Comparison of ENCODE assay signal across 8 cellular contexts in the genomic region with DNA sequence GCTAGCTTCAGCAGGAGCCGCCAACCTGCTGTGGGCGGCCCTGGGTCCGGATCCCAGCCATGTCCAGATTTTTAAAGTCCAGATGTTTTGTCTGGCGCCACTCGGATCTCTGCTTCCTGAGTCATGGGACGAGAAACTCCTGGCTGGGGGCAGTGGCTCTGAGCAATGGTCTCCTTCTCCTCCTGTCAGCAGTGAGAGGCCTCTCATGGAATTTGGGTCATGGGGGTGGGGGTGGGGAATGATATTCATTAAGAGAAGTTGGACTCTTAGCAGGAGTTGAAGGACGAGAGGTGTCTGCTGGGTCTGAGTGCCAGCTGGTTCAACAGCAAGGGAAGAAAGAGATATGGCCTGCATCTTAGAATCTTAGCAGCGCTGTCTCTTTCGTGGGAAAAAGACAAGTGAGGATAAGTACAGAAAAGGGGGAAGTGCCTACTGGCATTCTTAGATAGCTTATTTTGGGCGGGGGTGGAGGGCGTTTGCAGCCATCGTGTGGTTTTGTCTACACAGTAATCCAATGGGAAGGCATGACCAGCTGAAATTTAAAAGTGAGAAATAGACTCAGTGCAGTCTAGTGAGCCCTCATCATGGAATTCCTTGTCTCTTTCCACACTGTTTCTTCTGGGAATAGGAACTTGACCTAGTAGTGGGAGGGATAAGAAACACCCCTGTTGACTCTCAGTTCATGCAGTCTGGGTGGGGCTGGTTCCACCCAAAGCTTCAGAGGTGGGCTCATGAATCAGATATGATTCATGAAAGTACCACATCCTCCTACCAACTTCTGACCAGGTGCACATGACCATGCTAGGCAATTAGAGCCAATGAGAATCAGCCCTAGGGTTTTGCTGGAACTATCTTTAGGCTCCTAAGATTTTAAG.
DNase-seq lines count a peak whose midpoint lies in the region; ATAC-seq and TF ChIP-seq lines count a peak whose summit lies in the region.

No MANE protein-coding gene starts in this region.

- intact Hi-C loops in PC-3 (cut with micrococcal nuclease), result loop anchor here (10.0 kb wide), 1 partner anchor 323 kb away; no protein-coding TSS in a partner anchor

- H4K20me1 ChIP-seq in PC-3 (ENCODE audit: low read length), result no peaks in the 10 kb centered on the region

- H3K9ac ChIP-seq in PC-3 (ENCODE audit: low read length), result no peak overlapping the region

- H3K4me3 ChIP-seq in PC-3 (ENCODE audit: low read length), result no peak overlapping the region

- POLR2A ChIA-PET in PC-3 (lab: Charles Lee; ENCODE audit: unreplicated experiment), result no interaction called here

- no peaks in the 10 kb centered on the region for H3K79me2 ChIP-seq in PC-3 (ENCODE audit: low read length)

- DNase-seq in GM04504 (ENCODE audit: low read depth) (peak; percentile 46), H4 (ENCODE audit: low spot score) (peak; percentile 53), PC-3 (peak; percentile 53), left kidney (ENCODE audit: low read depth, low spot score) (peak; percentile 46), dermis blood vessel endothelial cell (no peak), NCI-H128 (lab: John Stamatoyannopoulos, UW; ENCODE audit: unreplicated experiment) (no peak)
- DNase-seq in activated CD8-positive, alpha-beta memory T cell treated with anti-CD3 and anti-CD28 coated beads, Interleukin-2, amount 50 U/mL, for 48 hours, result no peak

- ATAC-seq in PC-3 (no peak; the same call in 1 of the 2 replicates), GM18861 (IDR thresholded peaks at IDR 0.05; ENCODE audit: unreplicated experiment) (no peak)

- no peaks in the 10 kb centered on the region for H3F3A ChIP-seq in PC-3 (ENCODE audit: low read length, unreplicated experiment)

- no peaks in the 10 kb centered on the region for H3K36me3 ChIP-seq in PC-3 (ENCODE audit: low read depth, low read length)

- no peaks in the 10 kb centered on the region for H3K4me1 ChIP-seq in PC-3 (ENCODE audit: insufficient read depth, low read length)

- no peak overlapping the region for H2AFZ ChIP-seq in PC-3 (ENCODE audit: low read length)

- H3K27ac ChIP-seq in PC-3 (ENCODE audit: low read length), result no peak overlapping the region

- no peak for TF ChIP-seq CTCF in PC-3 (conservative IDR thresholded peaks at IDR 0.05; ENCODE audit: low read depth, low read length)

- no TSS peak for BruUV-seq in PC-3 (replicated peaks; lab: Mats Ljungman, UMichigan)

- no peaks in the 10 kb centered on the region for H3K9me2 ChIP-seq in PC-3 (replicated peaks; ENCODE audit: low read length)

- no peaks in the 10 kb centered on the region for H3K9me3 ChIP-seq in PC-3 (ENCODE audit: low read length)

- CTCF ChIA-PET in PC-3 (lab: Charles Lee), result no interaction called here

- no peaks in the 10 kb centered on the region for H3K27me3 ChIP-seq in PC-3 (ENCODE audit: low read length)

- no peak overlapping the region for H3K4me2 ChIP-seq in PC-3 (ENCODE audit: low read length)

Comparison
In these comparisons a context has a peak if more than half of its experiments do, and no peak if none do; other contexts are left out.
1. DNase-seq: peak in GM04504 (single experiment), H4 (single experiment), PC-3 (single experiment) and left kidney (single experiment); none in dermis blood vessel endothelial cell (single experiment), activated CD8-positive, alpha-beta memory T cell treated with anti-CD3 and anti-CD28 coated beads, Interleukin-2, amount 50 U/mL, for 48 hours (single experiment) and NCI-H128 (single experiment).